1 cellular context compared by ENCODE assay signal in genomic region chr1:85330711-85331290, GRCh38.
TF ChIP-seq lines count a peak whose summit lies in the region.

No MANE protein-coding gene starts in this region.

TF ChIP-seq in IMR-90, 13 proteins besides CTCF, POLR2A, EP300 and RAD21:
- TF ChIP-seq MAFK (IDR thresholded peaks at IDR 0.05; ENCODE audit: low read depth, low read length) (peak; percentile 25; the same call in 1 of the 2 replicates), CEBPB (IDR thresholded peaks at IDR 0.05; ENCODE audit: low read depth, low read length) (peak; percentile 82), MXI1 (IDR thresholded peaks at IDR 0.05; ENCODE audit: borderline replicate concordance, low read depth, low read length) (0 out of 2 replicates have a peak, but pooled peaks have one; percentile 45), USF2 (IDR thresholded peaks at IDR 0.05; ENCODE audit: low read depth, low read length) (no peak), FOS (IDR thresholded peaks at IDR 0.05; ENCODE audit: low read depth, low read length) (peak; percentile 53; the same call in 1 of the 2 replicates)
